Comparison of ENCODE assay signal across 2 cellular contexts in the genomic region with DNA sequence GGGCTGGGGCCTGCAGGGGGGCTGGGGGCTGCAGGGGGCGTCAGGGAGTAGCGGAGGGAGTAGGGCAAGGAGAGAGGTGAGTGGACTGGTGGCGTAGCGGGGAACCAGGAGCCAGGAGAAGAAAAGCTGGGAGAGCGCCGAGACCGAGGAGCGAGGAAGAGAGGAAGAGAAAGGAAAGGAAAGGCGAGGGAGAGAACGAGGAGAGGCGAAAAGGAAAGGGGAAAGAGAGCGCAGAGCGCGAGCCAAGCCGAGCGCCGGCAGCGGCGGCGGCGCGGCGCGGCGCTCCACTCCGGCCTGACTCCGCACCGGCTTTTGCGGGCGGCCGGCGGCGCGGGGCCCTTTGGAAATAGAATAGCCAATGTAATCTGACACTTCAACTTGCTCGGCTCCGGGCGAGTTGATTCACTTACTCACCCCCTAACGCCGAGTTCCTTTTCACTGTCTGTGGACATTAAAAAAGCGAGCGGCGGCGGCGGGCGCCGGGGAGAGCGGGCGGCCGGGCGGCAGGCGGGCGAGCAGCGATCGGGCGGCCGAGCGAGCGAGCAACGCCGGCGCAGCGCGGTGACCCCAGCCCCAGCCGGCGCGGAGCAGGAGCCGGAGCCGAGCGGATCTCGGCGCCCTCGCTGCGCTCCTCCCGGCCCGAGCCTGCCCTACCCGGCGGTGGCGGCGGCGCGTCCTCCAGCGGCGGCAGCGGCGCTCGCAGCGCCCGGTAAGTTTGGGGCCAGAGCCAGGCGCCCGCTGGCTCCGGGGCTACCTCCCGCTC.
TF ChIP-seq lines count a peak whose summit lies in the region.

A gene with protein sequence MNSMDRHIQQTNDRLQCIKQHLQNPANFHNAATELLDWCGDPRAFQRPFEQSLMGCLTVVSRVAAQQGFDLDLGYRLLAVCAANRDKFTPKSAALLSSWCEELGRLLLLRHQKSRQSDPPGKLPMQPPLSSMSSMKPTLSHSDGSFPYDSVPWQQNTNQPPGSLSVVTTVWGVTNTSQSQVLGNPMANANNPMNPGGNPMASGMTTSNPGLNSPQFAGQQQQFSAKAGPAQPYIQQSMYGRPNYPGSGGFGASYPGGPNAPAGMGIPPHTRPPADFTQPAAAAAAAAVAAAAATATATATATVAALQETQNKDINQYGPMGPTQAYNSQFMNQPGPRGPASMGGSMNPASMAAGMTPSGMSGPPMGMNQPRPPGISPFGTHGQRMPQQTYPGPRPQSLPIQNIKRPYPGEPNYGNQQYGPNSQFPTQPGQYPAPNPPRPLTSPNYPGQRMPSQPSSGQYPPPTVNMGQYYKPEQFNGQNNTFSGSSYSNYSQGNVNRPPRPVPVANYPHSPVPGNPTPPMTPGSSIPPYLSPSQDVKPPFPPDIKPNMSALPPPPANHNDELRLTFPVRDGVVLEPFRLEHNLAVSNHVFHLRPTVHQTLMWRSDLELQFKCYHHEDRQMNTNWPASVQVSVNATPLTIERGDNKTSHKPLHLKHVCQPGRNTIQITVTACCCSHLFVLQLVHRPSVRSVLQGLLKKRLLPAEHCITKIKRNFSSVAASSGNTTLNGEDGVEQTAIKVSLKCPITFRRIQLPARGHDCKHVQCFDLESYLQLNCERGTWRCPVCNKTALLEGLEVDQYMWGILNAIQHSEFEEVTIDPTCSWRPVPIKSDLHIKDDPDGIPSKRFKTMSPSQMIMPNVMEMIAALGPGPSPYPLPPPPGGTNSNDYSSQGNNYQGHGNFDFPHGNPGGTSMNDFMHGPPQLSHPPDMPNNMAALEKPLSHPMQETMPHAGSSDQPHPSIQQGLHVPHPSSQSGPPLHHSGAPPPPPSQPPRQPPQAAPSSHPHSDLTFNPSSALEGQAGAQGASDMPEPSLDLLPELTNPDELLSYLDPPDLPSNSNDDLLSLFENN (plus strand): TSS at position 405 of the 763 bp plus-strand sequence. CDS start 132,667 bp downstream, outside the sequence.

TF ChIP-seq in IMR-90, 13 proteins besides CTCF, POLR2A, EP300 and RAD21:
- TF ChIP-seq SMC3 (IDR thresholded peaks at IDR 0.05; ENCODE audit: low read depth, low read length) (peak; percentile 31), RCOR1 (IDR thresholded peaks at IDR 0.05; ENCODE audit: insufficient replicate concordance, low read length) (peak; percentile 23), RFX5 (IDR thresholded peaks at IDR 0.05; ENCODE audit: low read depth, low read length) (no peak), CHD1 (IDR thresholded peaks at IDR 0.05; ENCODE audit: low read depth, low read length) (no peak), MXI1 (IDR thresholded peaks at IDR 0.05; ENCODE audit: borderline replicate concordance, low read depth, low read length) (peak; percentile 55; the same call in 1 of the 2 replicates), FOS (IDR thresholded peaks at IDR 0.05; ENCODE audit: low read depth, low read length) (peak; percentile 38; the same call in 1 of the 2 replicates), MAFK (IDR thresholded peaks at IDR 0.05; ENCODE audit: low read depth, low read length) (no peak), BHLHE40 (IDR thresholded peaks at IDR 0.05; ENCODE audit: low read depth, low read length) (peak; percentile 46; the same call in 1 of the 2 replicates), NFE2L2 (IDR thresholded peaks at IDR 0.05; ENCODE audit: low read depth, low read length) (no peak), CEBPB (IDR thresholded peaks at IDR 0.05; ENCODE audit: low read depth, low read length) (peak; percentile 30; the same call in 1 of the 2 replicates), MAZ (IDR thresholded peaks at IDR 0.05; ENCODE audit: borderline replicate concordance, low read depth, low read length) (peak; percentile 66; the same call in 1 of the 2 replicates)
- TF ChIP-seq, protein P1, sequence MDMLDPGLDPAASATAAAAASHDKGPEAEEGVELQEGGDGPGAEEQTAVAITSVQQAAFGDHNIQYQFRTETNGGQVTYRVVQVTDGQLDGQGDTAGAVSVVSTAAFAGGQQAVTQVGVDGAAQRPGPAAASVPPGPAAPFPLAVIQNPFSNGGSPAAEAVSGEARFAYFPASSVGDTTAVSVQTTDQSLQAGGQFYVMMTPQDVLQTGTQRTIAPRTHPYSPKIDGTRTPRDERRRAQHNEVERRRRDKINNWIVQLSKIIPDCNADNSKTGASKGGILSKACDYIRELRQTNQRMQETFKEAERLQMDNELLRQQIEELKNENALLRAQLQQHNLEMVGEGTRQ (IDR thresholded peaks at IDR 0.05; ENCODE audit: low read depth, low read length), result no peak
- TF ChIP-seq, protein P2, sequence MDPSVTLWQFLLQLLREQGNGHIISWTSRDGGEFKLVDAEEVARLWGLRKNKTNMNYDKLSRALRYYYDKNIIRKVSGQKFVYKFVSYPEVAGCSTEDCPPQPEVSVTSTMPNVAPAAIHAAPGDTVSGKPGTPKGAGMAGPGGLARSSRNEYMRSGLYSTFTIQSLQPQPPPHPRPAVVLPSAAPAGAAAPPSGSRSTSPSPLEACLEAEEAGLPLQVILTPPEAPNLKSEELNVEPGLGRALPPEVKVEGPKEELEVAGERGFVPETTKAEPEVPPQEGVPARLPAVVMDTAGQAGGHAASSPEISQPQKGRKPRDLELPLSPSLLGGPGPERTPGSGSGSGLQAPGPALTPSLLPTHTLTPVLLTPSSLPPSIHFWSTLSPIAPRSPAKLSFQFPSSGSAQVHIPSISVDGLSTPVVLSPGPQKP (IDR thresholded peaks at IDR 0.05; ENCODE audit: borderline replicate concordance, low read depth, low read length), result no peak

TF ChIP-seq in PFSK-1, 5 proteins besides CTCF, POLR2A, EP300 and RAD21:
- TF ChIP-seq POLR2AphosphoS5 (IDR thresholded peaks at IDR 0.05; ENCODE audit: low read depth, low read length), result peak; percentile 62; the same call in 1 of the 2 replicates
- peak; percentile 54; the same call in 1 of the 2 replicates for TF ChIP-seq SIN3A (IDR thresholded peaks at IDR 0.05; ENCODE audit: borderline replicate concordance, insufficient read depth, low read length)
- TF ChIP-seq, protein P3, sequence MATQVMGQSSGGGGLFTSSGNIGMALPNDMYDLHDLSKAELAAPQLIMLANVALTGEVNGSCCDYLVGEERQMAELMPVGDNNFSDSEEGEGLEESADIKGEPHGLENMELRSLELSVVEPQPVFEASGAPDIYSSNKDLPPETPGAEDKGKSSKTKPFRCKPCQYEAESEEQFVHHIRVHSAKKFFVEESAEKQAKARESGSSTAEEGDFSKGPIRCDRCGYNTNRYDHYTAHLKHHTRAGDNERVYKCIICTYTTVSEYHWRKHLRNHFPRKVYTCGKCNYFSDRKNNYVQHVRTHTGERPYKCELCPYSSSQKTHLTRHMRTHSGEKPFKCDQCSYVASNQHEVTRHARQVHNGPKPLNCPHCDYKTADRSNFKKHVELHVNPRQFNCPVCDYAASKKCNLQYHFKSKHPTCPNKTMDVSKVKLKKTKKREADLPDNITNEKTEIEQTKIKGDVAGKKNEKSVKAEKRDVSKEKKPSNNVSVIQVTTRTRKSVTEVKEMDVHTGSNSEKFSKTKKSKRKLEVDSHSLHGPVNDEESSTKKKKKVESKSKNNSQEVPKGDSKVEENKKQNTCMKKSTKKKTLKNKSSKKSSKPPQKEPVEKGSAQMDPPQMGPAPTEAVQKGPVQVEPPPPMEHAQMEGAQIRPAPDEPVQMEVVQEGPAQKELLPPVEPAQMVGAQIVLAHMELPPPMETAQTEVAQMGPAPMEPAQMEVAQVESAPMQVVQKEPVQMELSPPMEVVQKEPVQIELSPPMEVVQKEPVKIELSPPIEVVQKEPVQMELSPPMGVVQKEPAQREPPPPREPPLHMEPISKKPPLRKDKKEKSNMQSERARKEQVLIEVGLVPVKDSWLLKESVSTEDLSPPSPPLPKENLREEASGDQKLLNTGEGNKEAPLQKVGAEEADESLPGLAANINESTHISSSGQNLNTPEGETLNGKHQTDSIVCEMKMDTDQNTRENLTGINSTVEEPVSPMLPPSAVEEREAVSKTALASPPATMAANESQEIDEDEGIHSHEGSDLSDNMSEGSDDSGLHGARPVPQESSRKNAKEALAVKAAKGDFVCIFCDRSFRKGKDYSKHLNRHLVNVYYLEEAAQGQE (IDR thresholded peaks at IDR 0.05; ENCODE audit: insufficient read depth in 1 of 2, low read depth in 2 of 2, low read length in 2 of 2), result peak in 1 of 2 experiments; percentile 51; a peak in 1 of 4 replicates
- TF ChIP-seq FOXP2 (optimal IDR thresholded peaks at IDR 0.05; ENCODE audit: borderline replicate concordance, extremely low read depth, extremely low read length, insufficient read depth), result no peak
- TF ChIP-seq TAF1 (IDR thresholded peaks at IDR 0.05; ENCODE audit: borderline replicate concordance, insufficient read depth, low read length), result peak; percentile 91
